2 cellular contexts compared by ENCODE assay signal in genomic region chr6:34486886-34487285, GRCh38. TPM values are rescaled to one million over a fixed set of nuclear protein-coding genes. Genes with fewer than 3 reads are reported as not detected.
"Had no signal": no experiment of that assay in that cellular context is flagged by ENCODE, and none has a peak within 500 bp of the region (broad histone marks: within the 10 kb centered on the region; RNA-seq: fewer than 3 reads in every experiment).

No MANE protein-coding gene starts in this region.

RNA-seq across cellular contexts. Expression of gene PACSIN1, which starts 21.0 kb away (rescaled TPM):
- total RNA-seq: activated T-helper 2 cell treated with anti-CD3 and anti-CD28 coated beads, Interferon-gamma antibody, Interleukin-2, Interleukin-4, amounts not matched to agents 10 μg/mL and 5 μg/mL and 100 μg/mL, durations not matched to agents 14 hours and 24 hours and 36 hours; SK-MEL-5 had no signal
